ENCODE assay signal across 8 cellular contexts in genomic region chr16:89505204-89506112, GRCh38. TPM values are rescaled to one million over a fixed set of nuclear protein-coding genes. Genes with fewer than 3 reads are reported as not detected.
DNase-seq lines count a peak whose midpoint lies in the region; ATAC-seq, FAIRE-seq and TF ChIP-seq lines count a peak whose summit lies in the region.

No MANE protein-coding gene starts in this region.

- H3K9me3 ChIP-seq in gastroesophageal sphincter (no peaks in the 10 kb centered on the region), thyroid gland (no peaks in the 10 kb centered on the region)

- WGBS in gastroesophageal sphincter (ENCODE audit: low coverage in 1 of 2), 2 donors = 41 to 64% methylated on average over 7 to 16 of the region's 20 CpGs
- WGBS in thyroid gland, 2 donors = 25 to 30% methylated on average over 20 of the region's 20 CpGs

- in situ Hi-C loops in GM13977 (cut with MboI; ENCODE audit: low pct_unique_long_range_greater_than_20kb, low sequenced_read_pairs, unreplicated experiment) = no loop called here

- no peak for TF ChIP-seq EP300 in gastroesophageal sphincter (IDR thresholded peaks at IDR 0.05)

- peak; percentile 51 for FAIRE-seq in RCC 7860 (lab: Jason Lieb, UNC)

- peak overlapping the region in 1 of 2 donors; percentile 8 for H3K4me3 ChIP-seq in gastroesophageal sphincter
- no peak overlapping the region for H3K4me3 ChIP-seq in thyroid gland (replicated peaks in 1 of 3)

- TF ChIP-seq POLR2A in gastroesophageal sphincter (IDR thresholded peaks at IDR 0.05) (peak in 1 of 2 donors; percentile 39), thyroid gland (IDR thresholded peaks at IDR 0.05) (peak in 1 of 2 donors; percentile 39)

- no peak for TF ChIP-seq CTCF in GM13977 (IDR thresholded peaks at IDR 0.05; ENCODE audit: extremely low read depth, insufficient read depth, missing control alignments)
- no peak for TF ChIP-seq CTCF in gastroesophageal sphincter (IDR thresholded peaks at IDR 0.05)
- TF ChIP-seq CTCF in thyroid gland (IDR thresholded peaks at IDR 0.05) = no peak

- ATAC-seq in HG03064 (IDR thresholded peaks at IDR 0.05; ENCODE audit: low read depth, unreplicated experiment) = peak; percentile 37
- ATAC-seq in gastroesophageal sphincter = peak; percentile 57
- no peak for ATAC-seq in GM19397 (IDR thresholded peaks at IDR 0.05; ENCODE audit: unreplicated experiment)

- H3K27ac ChIP-seq in gastroesophageal sphincter (peak overlapping the region in 3 of 4 donors; percentile 64 to 78 (median 71)), thyroid gland (peak overlapping the region; percentile 40 to 83 (median 57))

- H3K36me3 ChIP-seq in gastroesophageal sphincter = peaks cover 0 to 3% of the 10 kb centered on the region in 2 donors
- H3K36me3 ChIP-seq in thyroid gland = no peaks in the 10 kb centered on the region

- intact Hi-C loops in posterior vena cava (cut with DNase I) (loop anchor here (10.0 kb wide), 2 partner anchors 161 to 261 kb away; no protein-coding TSS in a partner anchor), thyroid gland (cut with DNase I) (no loop called here)

- no peaks in the 10 kb centered on the region for H3K27me3 ChIP-seq in gastroesophageal sphincter
- H3K27me3 ChIP-seq in thyroid gland = no peaks in the 10 kb centered on the region

- DNase-seq in GM13977 (ENCODE audit: low spot score) = peak; percentile 82
- DNase-seq in RCC 7860 (ENCODE audit: low spot score) = peak; percentile 95
- DNase-seq in activated T-helper 9 cell treated with anti-CD3 and anti-CD28 coated beads, Interleukin-2, amount 50 U/mL, for 16 hours (ENCODE audit: low read depth) = peak; percentile 79
- peak; percentile 96 for DNase-seq in posterior vena cava (ENCODE audit: low spot score)
- DNase-seq in thyroid gland = peak; percentile 86

- H3K4me1 ChIP-seq in gastroesophageal sphincter (peaks cover 0 to 50% (median 27%) of the 10 kb centered on the region in 3 donors), thyroid gland (peaks cover 37 to 53% of the 10 kb centered on the region in 2 donors)

RNA-seq across cellular contexts. Expression of gene SPG7, which starts 2.7 kb away (rescaled TPM):
- total RNA-seq in gastroesophageal sphincter (100 to 1,000 TPM in 2 of 4 donors, 10 to 100 TPM in 2; 80.9 to 160 (median 98.2) TPM), posterior vena cava (10 to 100 TPM; 64.1 to 65.2 TPM), thyroid gland (100 to 1,000 TPM; 218 to 392 (median 285) TPM)

RNA-seq across cellular contexts. Expression of gene ANKRD11, which starts 15.1 kb away (rescaled TPM):
- total RNA-seq in gastroesophageal sphincter = 100 to 1,000 TPM in 2 of 4 donors, 10 to 100 TPM in 2; 67.0 to 107 (median 88.9) TPM
- total RNA-seq in posterior vena cava = 100 to 1,000 TPM in 1 of 2 donors, 10 to 100 TPM in 1; 95.0 to 110 TPM
- total RNA-seq in thyroid gland = 10 to 100 TPM; 62.1 to 90.4 (median 75.0) TPM

RNA-seq across cellular contexts. Expression of gene RPL13, which starts 55.0 kb away (rescaled TPM):
- total RNA-seq in gastroesophageal sphincter = 1,000 to 10,000 TPM; 2,888 to 7,342 (median 4,676) TPM
- total RNA-seq in posterior vena cava = 1,000 to 10,000 TPM; 1,338 to 1,459 TPM
- 1,000 to 10,000 TPM; 5,127 to 8,436 (median 6,104) TPM for total RNA-seq in thyroid gland
